Comparison of ENCODE assay signal across 3 cellular contexts in the genomic region with DNA sequence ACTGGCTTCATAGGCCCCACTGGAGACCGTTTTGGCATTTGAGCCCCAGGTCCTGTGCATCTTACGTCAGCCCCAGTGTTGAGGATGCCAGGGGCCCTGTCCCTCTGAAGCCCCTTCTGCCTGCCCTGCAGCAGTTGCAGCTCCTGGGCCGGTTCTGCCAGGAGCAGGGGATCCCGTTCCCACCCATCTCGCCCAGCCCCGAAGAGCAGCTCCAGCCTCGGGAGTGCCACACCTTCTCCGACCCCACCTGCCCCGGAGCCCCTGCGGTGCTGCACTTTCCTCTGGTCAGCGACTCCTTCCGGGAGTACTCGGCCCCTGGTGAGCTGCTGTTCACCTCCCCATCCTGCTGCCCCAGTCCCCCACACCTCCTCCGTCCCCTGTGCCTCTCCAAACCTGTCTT.
"Had no signal": no experiment of that assay in that cellular context is flagged by ENCODE, and none has a peak within 500 bp of the region (broad histone marks: within the 10 kb centered on the region; RNA-seq: fewer than 3 reads in every experiment).

No MANE protein-coding gene starts in this region.

- DNase-seq: GDM1, GF-D8 had no signal

- H3K4me3 ChIP-seq: GM12878 had no signal

- ATAC-seq: GM12878 had no signal
